2 cellular contexts compared by ENCODE assay signal in genomic region chr10:21095073-21095472, GRCh38.
TF ChIP-seq lines count a peak whose summit lies in the region.

No MANE protein-coding gene starts in this region.

TF ChIP-seq in A549, 52 proteins besides CTCF, POLR2A, EP300 and RAD21 (continued from another document):
- TF ChIP-seq, protein P1, sequence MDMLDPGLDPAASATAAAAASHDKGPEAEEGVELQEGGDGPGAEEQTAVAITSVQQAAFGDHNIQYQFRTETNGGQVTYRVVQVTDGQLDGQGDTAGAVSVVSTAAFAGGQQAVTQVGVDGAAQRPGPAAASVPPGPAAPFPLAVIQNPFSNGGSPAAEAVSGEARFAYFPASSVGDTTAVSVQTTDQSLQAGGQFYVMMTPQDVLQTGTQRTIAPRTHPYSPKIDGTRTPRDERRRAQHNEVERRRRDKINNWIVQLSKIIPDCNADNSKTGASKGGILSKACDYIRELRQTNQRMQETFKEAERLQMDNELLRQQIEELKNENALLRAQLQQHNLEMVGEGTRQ (IDR thresholded peaks at IDR 0.05) = no peak
- no peak for TF ChIP-seq RFX5 (IDR thresholded peaks at IDR 0.05)
- TF ChIP-seq MAX (IDR thresholded peaks at IDR 0.05) = no peak
- no peak for TF ChIP-seq HOXB13 (CRISPR knock-in tag; IDR thresholded peaks at IDR 0.05; ENCODE audit: low read depth)
- no peak for TF ChIP-seq HOXB5 (CRISPR knock-in tag; IDR thresholded peaks at IDR 0.05)
- no peak for TF ChIP-seq HEYL (CRISPR knock-in tag; IDR thresholded peaks at IDR 0.05)
- TF ChIP-seq SREBF2 (IDR thresholded peaks at IDR 0.05) = no peak
- TF ChIP-seq ZC3H11A (IDR thresholded peaks at IDR 0.05) = no peak
- TF ChIP-seq GATA3 (IDR thresholded peaks at IDR 0.05; ENCODE audit: borderline replicate concordance) = no peak
- TF ChIP-seq PHF8 (IDR thresholded peaks at IDR 0.05; ENCODE audit: borderline replicate concordance, low read depth) = no peak
- TF ChIP-seq RNF2 (IDR thresholded peaks at IDR 0.05; ENCODE audit: borderline replicate concordance, low read depth) = no peak
- TF ChIP-seq CBX2 (IDR thresholded peaks at IDR 0.05; ENCODE audit: borderline replicate concordance, low read depth) = no peak
- TF ChIP-seq, protein P2, sequence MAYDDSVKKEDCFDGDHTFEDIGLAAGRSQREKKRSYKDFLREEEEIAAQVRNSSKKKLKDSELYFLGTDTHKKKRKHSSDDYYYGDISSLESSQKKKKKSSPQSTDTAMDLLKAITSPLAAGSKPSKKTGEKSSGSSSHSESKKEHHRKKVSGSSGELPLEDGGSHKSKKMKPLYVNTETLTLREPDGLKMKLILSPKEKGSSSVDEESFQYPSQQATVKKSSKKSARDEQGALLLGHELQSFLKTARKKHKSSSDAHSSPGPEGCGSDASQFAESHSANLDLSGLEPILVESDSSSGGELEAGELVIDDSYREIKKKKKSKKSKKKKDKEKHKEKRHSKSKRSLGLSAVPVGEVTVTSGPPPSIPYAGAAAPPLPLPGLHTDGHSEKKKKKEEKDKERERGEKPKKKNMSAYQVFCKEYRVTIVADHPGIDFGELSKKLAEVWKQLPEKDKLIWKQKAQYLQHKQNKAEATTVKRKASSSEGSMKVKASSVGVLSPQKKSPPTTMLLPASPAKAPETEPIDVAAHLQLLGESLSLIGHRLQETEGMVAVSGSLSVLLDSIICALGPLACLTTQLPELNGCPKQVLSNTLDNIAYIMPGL (CRISPR knock-in tag; IDR thresholded peaks at IDR 0.05; ENCODE audit: borderline replicate concordance) = no peak
- TF ChIP-seq POLR2AphosphoS2 (conservative IDR thresholded peaks at IDR 0.05; ENCODE audit: low read length) = no peak
- TF ChIP-seq ZFP36 (IDR thresholded peaks at IDR 0.05; ENCODE audit: borderline replicate concordance, partially characterized antibody) = no peak

TF ChIP-seq in K562, 482 proteins besides CTCF, POLR2A, EP300 and RAD21 (continued from another document):
- 0 out of 2 replicates have a peak, but pooled peaks have one; percentile 49 for TF ChIP-seq RREB1 (CRISPR knock-in tag; IDR thresholded peaks at IDR 0.05)
- TF ChIP-seq SMAD4 (CRISPR knock-in tag; conservative IDR thresholded peaks at IDR 0.05) = 0 out of 2 replicates have a peak, but pooled peaks have one; percentile 29
- TF ChIP-seq PTTG1 (tag; IDR thresholded peaks at IDR 0.05; ENCODE audit: low read depth) = 0 out of 2 replicates have a peak, but pooled peaks have one; percentile 39
- TF ChIP-seq, protein P3, sequence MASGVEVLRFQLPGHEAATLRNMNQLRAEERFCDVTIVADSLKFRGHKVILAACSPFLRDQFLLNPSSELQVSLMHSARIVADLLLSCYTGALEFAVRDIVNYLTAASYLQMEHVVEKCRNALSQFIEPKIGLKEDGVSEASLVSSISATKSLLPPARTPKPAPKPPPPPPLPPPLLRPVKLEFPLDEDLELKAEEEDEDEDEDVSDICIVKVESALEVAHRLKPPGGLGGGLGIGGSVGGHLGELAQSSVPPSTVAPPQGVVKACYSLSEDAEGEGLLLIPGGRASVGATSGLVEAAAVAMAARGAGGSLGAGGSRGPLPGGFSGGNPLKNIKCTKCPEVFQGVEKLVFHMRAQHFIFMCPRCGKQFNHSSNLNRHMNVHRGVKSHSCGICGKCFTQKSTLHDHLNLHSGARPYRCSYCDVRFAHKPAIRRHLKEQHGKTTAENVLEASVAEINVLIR (CRISPR knock-in tag; IDR thresholded peaks at IDR 0.05) = peak; percentile 27; the same call in 1 of the 2 replicates
- TF ChIP-seq, protein P4, sequence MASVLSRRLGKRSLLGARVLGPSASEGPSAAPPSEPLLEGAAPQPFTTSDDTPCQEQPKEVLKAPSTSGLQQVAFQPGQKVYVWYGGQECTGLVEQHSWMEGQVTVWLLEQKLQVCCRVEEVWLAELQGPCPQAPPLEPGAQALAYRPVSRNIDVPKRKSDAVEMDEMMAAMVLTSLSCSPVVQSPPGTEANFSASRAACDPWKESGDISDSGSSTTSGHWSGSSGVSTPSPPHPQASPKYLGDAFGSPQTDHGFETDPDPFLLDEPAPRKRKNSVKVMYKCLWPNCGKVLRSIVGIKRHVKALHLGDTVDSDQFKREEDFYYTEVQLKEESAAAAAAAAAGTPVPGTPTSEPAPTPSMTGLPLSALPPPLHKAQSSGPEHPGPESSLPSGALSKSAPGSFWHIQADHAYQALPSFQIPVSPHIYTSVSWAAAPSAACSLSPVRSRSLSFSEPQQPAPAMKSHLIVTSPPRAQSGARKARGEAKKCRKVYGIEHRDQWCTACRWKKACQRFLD (CRISPR knock-in tag; IDR thresholded peaks at IDR 0.05) = peak; percentile 60; the same call in 1 of the 2 replicates
- no peak for TF ChIP-seq MCM5 (IDR thresholded peaks at IDR 0.05; ENCODE audit: low read depth)
- no peak for TF ChIP-seq POLR2AphosphoS2 (IDR thresholded peaks at IDR 0.05; ENCODE audit: low read length)
- TF ChIP-seq SMAD3 (CRISPR knock-in tag; conservative IDR thresholded peaks at IDR 0.05) = 0 out of 2 replicates have a peak, but pooled peaks have one; percentile 68
- no peak for TF ChIP-seq REST (CRISPR knock-in tag; IDR thresholded peaks at IDR 0.05; ENCODE audit: low read depth)
- TF ChIP-seq KLF6 (CRISPR knock-in tag; IDR thresholded peaks at IDR 0.05; ENCODE audit: borderline replicate concordance) = 0 out of 2 replicates have a peak, but pooled peaks have one; percentile 23
- TF ChIP-seq ZNF589 (CRISPR knock-in tag; IDR thresholded peaks at IDR 0.05; ENCODE audit: low read depth) = peak; percentile 35
- peak; percentile 54; the same call in 1 of the 2 replicates for TF ChIP-seq DDX20 (tag; IDR thresholded peaks at IDR 0.05; ENCODE audit: low read depth)
- peak; percentile 67 for TF ChIP-seq ZNF79 (CRISPR knock-in tag; IDR thresholded peaks at IDR 0.05; ENCODE audit: low read depth)
- TF ChIP-seq MAZ (CRISPR knock-in tag; conservative IDR thresholded peaks at IDR 0.05 in 1 of 2, IDR thresholded peaks at IDR 0.05 in 1 of 2) = 0 out of 4 replicates have a peak, but pooled peaks of 1 of the 2 experiments have one; percentile 12
- peak; percentile 32; the same call in 1 of the 2 replicates for TF ChIP-seq ZNF239 (CRISPR knock-in tag; IDR thresholded peaks at IDR 0.05)
- 0 out of 2 replicates have a peak, but pooled peaks have one; percentile 22 for TF ChIP-seq PYGO2 (tag; IDR thresholded peaks at IDR 0.05)
- peak; percentile 46; the same call in 1 of the 2 replicates for TF ChIP-seq CXXC5 (CRISPR knock-in tag; IDR thresholded peaks at IDR 0.05)
- no peak for TF ChIP-seq ZNF146 (CRISPR knock-in tag; IDR thresholded peaks at IDR 0.05; ENCODE audit: unreplicated experiment)
- peak; percentile 65; the same call in 1 of the 2 replicates for TF ChIP-seq DMBX1 (CRISPR knock-in tag; IDR thresholded peaks at IDR 0.05; ENCODE audit: borderline replicate concordance)
- TF ChIP-seq ZNF584 (CRISPR knock-in tag; IDR thresholded peaks at IDR 0.05; ENCODE audit: low read depth) = peak; percentile 49; the same call in 1 of the 2 replicates
- no peak for TF ChIP-seq XRCC5 (IDR thresholded peaks at IDR 0.05; ENCODE audit: low read depth, low read length)
- TF ChIP-seq, protein P5, sequence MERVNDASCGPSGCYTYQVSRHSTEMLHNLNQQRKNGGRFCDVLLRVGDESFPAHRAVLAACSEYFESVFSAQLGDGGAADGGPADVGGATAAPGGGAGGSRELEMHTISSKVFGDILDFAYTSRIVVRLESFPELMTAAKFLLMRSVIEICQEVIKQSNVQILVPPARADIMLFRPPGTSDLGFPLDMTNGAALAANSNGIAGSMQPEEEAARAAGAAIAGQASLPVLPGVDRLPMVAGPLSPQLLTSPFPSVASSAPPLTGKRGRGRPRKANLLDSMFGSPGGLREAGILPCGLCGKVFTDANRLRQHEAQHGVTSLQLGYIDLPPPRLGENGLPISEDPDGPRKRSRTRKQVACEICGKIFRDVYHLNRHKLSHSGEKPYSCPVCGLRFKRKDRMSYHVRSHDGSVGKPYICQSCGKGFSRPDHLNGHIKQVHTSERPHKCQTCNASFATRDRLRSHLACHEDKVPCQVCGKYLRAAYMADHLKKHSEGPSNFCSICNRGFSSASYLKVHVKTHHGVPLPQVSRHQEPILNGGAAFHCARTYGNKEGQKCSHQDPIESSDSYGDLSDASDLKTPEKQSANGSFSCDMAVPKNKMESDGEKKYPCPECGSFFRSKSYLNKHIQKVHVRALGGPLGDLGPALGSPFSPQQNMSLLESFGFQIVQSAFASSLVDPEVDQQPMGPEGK (CRISPR knock-in tag; IDR thresholded peaks at IDR 0.05; ENCODE audit: borderline replicate concordance) = 0 out of 2 replicates have a peak, but pooled peaks have one; percentile 39
